8 cellular contexts compared by ENCODE assay signal in genomic region chr3:153927107-153927506, GRCh38.
DNase-seq lines count a peak whose midpoint lies in the region; ATAC-seq, FAIRE-seq and TF ChIP-seq lines count a peak whose summit lies in the region.
"Had no signal": no experiment of that assay in that cellular context is flagged by ENCODE, and none has a peak within 500 bp of the region (broad histone marks: within the 10 kb centered on the region; RNA-seq: fewer than 3 reads in every experiment).

No MANE protein-coding gene starts in this region.

- TF ChIP-seq POLR2A in Peyer's patch (IDR thresholded peaks at IDR 0.05) = no peak

- H3K27ac ChIP-seq in Peyer's patch = no peak overlapping the region

- DNase-seq in HTR-8/SVneo (ENCODE audit: insufficient read length, low spot score) = peak; percentile 3
- DNase-seq in cardiac fibroblast (ENCODE audit: low read depth in 2 of 2) = peak; percentile 75 to 85
- peak; percentile 25 for DNase-seq in retinal pigment epithelial cell (ENCODE audit: low read depth)
- DNase-seq in Peyer's patch = no peak
- no peak for DNase-seq in SK-N-DZ (ENCODE audit: low spot score)
- DNase-seq: naive B cell had no signal

- no peaks in the 10 kb centered on the region for H3K9me3 ChIP-seq in Peyer's patch

- FAIRE-seq in HTR-8/SVneo (lab: Jason Lieb, UNC) = no peak

- H3K4me1 ChIP-seq in Peyer's patch = no peaks in the 10 kb centered on the region

- H3K4me3 ChIP-seq in cardiac fibroblast (replicated peaks in 1 of 2; ENCODE audit: low read depth in 2 of 2, low read length in 2 of 2) = no peak overlapping the region
- H3K4me3 ChIP-seq in retinal pigment epithelial cell (ENCODE audit: low read length) = no peak overlapping the region
- H3K4me3 ChIP-seq in Peyer's patch = no peak overlapping the region

- no peaks in the 10 kb centered on the region for H3K36me3 ChIP-seq in Peyer's patch

- TF ChIP-seq CTCF in cardiac fibroblast (IDR thresholded peaks at IDR 0.05; ENCODE audit: low read depth, low read length) (no peak), retinal pigment epithelial cell (conservative IDR thresholded peaks at IDR 0.05; ENCODE audit: low read depth, low read length) (peak; percentile 25), Peyer's patch (IDR thresholded peaks at IDR 0.05) (no peak)

- H3K27me3 ChIP-seq in Peyer's patch = no peaks in the 10 kb centered on the region

- peak; percentile 89 for ATAC-seq in GM18909 (IDR thresholded peaks at IDR 0.05; ENCODE audit: poor library complexity, unreplicated experiment)
- no peak for ATAC-seq in GM21447 (IDR thresholded peaks at IDR 0.05; ENCODE audit: unreplicated experiment)

Comparison
In these comparisons a context has a peak if more than half of its experiments do, and no peak if none do; other contexts are left out.
1. DNase-seq: peak in HTR-8/SVneo (single experiment), cardiac fibroblast (2 of 2) and retinal pigment epithelial cell (single experiment); none in Peyer's patch (0 of 3) and SK-N-DZ (single experiment).